ENCODE assay signal across 8 cellular contexts in genomic region chr9:34380034-34380510, GRCh38. TPM values are rescaled to one million over a fixed set of nuclear protein-coding genes. Genes with fewer than 3 reads are reported as not detected.
DNase-seq lines count a peak whose midpoint lies in the region; ATAC-seq and TF ChIP-seq lines count a peak whose summit lies in the region.

No MANE protein-coding gene starts in this region.

- H3K27me3 ChIP-seq in breast epithelium (no peaks in the 10 kb centered on the region), vagina (no peaks in the 10 kb centered on the region)

- no peak for TF ChIP-seq POLR2A in breast epithelium (IDR thresholded peaks at IDR 0.05)
- TF ChIP-seq POLR2A in vagina (IDR thresholded peaks at IDR 0.05) = no peak

- CTCF ChIA-PET in MCF 10A (lab: Yijun Ruan, JAX) = interaction anchor here (0.7 to 9.3 kb wide), 9 partner anchors 9 to 232 kb away, joined by 3 to 198 read pairs (median 5); partner anchors contain the start of gene RPP25L

- TF ChIP-seq CTCF in breast epithelium (IDR thresholded peaks at IDR 0.05) = no peak
- TF ChIP-seq CTCF in MCF 10A (IDR thresholded peaks at IDR 0.05; ENCODE audit: unreplicated experiment) = no peak
- TF ChIP-seq CTCF in mesothelial cell of epicardium (IDR thresholded peaks at IDR 0.05; ENCODE audit: unreplicated experiment) = no peak
- TF ChIP-seq CTCF in vagina (IDR thresholded peaks at IDR 0.05) = no peak

- BruUV-seq in MCF 10A (replicated peaks; lab: Mats Ljungman, UMichigan) = no TSS peak

- H3K27me3 Mint-ChIP-seq in MCF 10A (ENCODE audit: insufficient read depth, unreplicated experiment) (no peaks in the 10 kb centered on the region), mesothelial cell of epicardium (ENCODE audit: low read depth) (peaks cover 74% of the 10 kb centered on the region)

- H3K27ac Mint-ChIP-seq in MCF 10A (ENCODE audit: low read depth, unreplicated experiment) = no peak overlapping the region
- H3K27ac Mint-ChIP-seq in mesothelial cell of epicardium = no peak overlapping the region

- ATAC-seq in HG03571 (IDR thresholded peaks at IDR 0.05; ENCODE audit: unreplicated experiment) = no peak
- no peak for ATAC-seq in GM19023 (IDR thresholded peaks at IDR 0.05; ENCODE audit: unreplicated experiment)

- peaks cover 21% of the 10 kb centered on the region for H3K4me1 Mint-ChIP-seq in MCF 10A (ENCODE audit: insufficient read depth, unreplicated experiment)
- H3K4me1 Mint-ChIP-seq in mesothelial cell of epicardium = peaks cover 32% of the 10 kb centered on the region

- H3K36me3 Mint-ChIP-seq in MCF 10A (ENCODE audit: insufficient read depth, unreplicated experiment) = no peaks in the 10 kb centered on the region
- no peaks in the 10 kb centered on the region for H3K36me3 Mint-ChIP-seq in mesothelial cell of epicardium

- peak overlapping the region in 1 of 2 donors; percentile 16 for H3K27ac ChIP-seq in breast epithelium
- H3K27ac ChIP-seq in caudate nucleus (ENCODE audit: low read depth, low read length) = peak overlapping the region; percentile 59
- H3K27ac ChIP-seq in vagina = no peak overlapping the region

- peak overlapping the region; percentile 42 to 76 (median 56) for H3K4me3 ChIP-seq in breast epithelium
- H3K4me3 ChIP-seq in vagina = peak overlapping the region; percentile 45 to 52

- H3K9me3 ChIP-seq in breast epithelium (no peaks in the 10 kb centered on the region), vagina (no peaks in the 10 kb centered on the region)

- intact Hi-C loops in breast epithelium (cut with DNase I; ENCODE audit: low total_unique reads) (no loop called here), MCF 10A (cut with micrococcal nuclease) (no loop called here), vagina (cut with DNase I) (no loop called here)

- DNase-seq in breast epithelium (ENCODE audit: low spot score in 2 of 2) (no peak), MCF 10A (ENCODE audit: unreplicated experiment) (no peak), caudate nucleus (lab: John Stamatoyannopoulos, UW) (no peak), mesothelial cell of epicardium (ENCODE audit: low spot score in 2 of 2, unreplicated experiment in 2 of 2) (no peak), vagina (ENCODE audit: extremely low spot score in 2 of 2) (no peak), NCI-H2081 treated with DMSO at 0.1 percent for 48 hours (lab: John Stamatoyannopoulos, UW) (no peak)

- POLR2A ChIA-PET in MCF 10A (lab: Yijun Ruan, JAX) = interaction anchor here (5.6 kb wide), 1 partner anchor 47 kb away, joined by 77 read pairs; the partner anchor contains the start of gene NUDT2

- H3K36me3 ChIP-seq in breast epithelium (no peaks in the 10 kb centered on the region), vagina (no peaks in the 10 kb centered on the region)

- H3K4me1 ChIP-seq in breast epithelium = peaks cover 3 to 6% of the 10 kb centered on the region in 2 donors
- peaks cover 47% of the 10 kb centered on the region for H3K4me1 ChIP-seq in vagina

- H3K9me3 Mint-ChIP-seq in MCF 10A (ENCODE audit: unreplicated experiment) (no peaks in the 10 kb centered on the region), mesothelial cell of epicardium (no peaks in the 10 kb centered on the region)

- H3K4me3 Mint-ChIP-seq in MCF 10A (ENCODE audit: unreplicated experiment) = no peak overlapping the region
- H3K4me3 Mint-ChIP-seq in mesothelial cell of epicardium = peak overlapping the region; percentile 84

RNA-seq across cellular contexts. Expression of gene MYORG, which starts 3.4 kb away (rescaled TPM):
- total RNA-seq in breast epithelium (10 to 100 TPM in 1 of 3 donors, 1 to 10 TPM in 2; 2.9 to 11.5 (median 6.4) TPM), MCF 10A (2022) (2.4 and 2.9 TPM in 2 replicates), mesothelial cell of epicardium (4.2 to 5.5 TPM (median 4.9 TPM) in 3 replicates), vagina (4.4 TPM)

RNA-seq across cellular contexts. Expression of gene NUDT2, which starts 50.7 kb away (rescaled TPM):
- total RNA-seq in breast epithelium = 10 to 100 TPM; 20.0 to 22.0 (median 21.6) TPM
- total RNA-seq in MCF 10A (2022) = 30.6 and 35.0 TPM in 2 replicates
- total RNA-seq in mesothelial cell of epicardium = 16.5 to 21.2 TPM (median 17.8 TPM) in 3 replicates
- 18.4 TPM for total RNA-seq in vagina

RNA-seq across cellular contexts. Expression of gene KIF24, which starts 51.0 kb away (rescaled TPM):
- total RNA-seq in breast epithelium (1 to 10 TPM; 1.3 to 2.6 (median 1.3) TPM), MCF 10A (2022) (3.3 and 3.5 TPM in 2 replicates), mesothelial cell of epicardium (3.5 to 3.9 TPM (median 3.5 TPM) in 3 replicates), vagina (0.49 TPM)
